1 cellular context compared by ENCODE assay signal in the genomic region with DNA sequence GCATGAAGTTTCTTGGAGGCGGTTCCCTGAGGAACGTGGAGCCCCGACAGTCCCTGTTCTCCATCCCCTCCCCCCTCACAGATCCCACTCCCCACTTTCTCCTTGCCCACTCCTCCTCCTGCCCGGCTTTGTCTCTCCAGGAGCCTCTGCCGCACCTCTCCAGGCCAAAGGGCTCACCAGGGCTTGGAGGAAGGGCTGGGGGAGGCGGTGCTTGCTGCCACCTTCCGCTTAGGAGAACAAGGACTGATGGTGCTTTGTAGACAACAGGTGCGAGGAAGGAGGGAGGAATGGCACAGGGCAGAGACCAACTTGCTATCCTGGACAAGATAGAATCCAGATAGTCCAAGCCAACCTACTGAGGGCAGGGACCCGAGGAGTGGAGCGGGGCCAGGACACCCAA.
TF ChIP-seq lines count a peak whose summit lies in the region.

No MANE protein-coding gene starts in this region.

TF ChIP-seq in GM23338, 12 proteins besides CTCF, POLR2A, EP300 and RAD21 (continued from another document):
- TF ChIP-seq, protein P1, sequence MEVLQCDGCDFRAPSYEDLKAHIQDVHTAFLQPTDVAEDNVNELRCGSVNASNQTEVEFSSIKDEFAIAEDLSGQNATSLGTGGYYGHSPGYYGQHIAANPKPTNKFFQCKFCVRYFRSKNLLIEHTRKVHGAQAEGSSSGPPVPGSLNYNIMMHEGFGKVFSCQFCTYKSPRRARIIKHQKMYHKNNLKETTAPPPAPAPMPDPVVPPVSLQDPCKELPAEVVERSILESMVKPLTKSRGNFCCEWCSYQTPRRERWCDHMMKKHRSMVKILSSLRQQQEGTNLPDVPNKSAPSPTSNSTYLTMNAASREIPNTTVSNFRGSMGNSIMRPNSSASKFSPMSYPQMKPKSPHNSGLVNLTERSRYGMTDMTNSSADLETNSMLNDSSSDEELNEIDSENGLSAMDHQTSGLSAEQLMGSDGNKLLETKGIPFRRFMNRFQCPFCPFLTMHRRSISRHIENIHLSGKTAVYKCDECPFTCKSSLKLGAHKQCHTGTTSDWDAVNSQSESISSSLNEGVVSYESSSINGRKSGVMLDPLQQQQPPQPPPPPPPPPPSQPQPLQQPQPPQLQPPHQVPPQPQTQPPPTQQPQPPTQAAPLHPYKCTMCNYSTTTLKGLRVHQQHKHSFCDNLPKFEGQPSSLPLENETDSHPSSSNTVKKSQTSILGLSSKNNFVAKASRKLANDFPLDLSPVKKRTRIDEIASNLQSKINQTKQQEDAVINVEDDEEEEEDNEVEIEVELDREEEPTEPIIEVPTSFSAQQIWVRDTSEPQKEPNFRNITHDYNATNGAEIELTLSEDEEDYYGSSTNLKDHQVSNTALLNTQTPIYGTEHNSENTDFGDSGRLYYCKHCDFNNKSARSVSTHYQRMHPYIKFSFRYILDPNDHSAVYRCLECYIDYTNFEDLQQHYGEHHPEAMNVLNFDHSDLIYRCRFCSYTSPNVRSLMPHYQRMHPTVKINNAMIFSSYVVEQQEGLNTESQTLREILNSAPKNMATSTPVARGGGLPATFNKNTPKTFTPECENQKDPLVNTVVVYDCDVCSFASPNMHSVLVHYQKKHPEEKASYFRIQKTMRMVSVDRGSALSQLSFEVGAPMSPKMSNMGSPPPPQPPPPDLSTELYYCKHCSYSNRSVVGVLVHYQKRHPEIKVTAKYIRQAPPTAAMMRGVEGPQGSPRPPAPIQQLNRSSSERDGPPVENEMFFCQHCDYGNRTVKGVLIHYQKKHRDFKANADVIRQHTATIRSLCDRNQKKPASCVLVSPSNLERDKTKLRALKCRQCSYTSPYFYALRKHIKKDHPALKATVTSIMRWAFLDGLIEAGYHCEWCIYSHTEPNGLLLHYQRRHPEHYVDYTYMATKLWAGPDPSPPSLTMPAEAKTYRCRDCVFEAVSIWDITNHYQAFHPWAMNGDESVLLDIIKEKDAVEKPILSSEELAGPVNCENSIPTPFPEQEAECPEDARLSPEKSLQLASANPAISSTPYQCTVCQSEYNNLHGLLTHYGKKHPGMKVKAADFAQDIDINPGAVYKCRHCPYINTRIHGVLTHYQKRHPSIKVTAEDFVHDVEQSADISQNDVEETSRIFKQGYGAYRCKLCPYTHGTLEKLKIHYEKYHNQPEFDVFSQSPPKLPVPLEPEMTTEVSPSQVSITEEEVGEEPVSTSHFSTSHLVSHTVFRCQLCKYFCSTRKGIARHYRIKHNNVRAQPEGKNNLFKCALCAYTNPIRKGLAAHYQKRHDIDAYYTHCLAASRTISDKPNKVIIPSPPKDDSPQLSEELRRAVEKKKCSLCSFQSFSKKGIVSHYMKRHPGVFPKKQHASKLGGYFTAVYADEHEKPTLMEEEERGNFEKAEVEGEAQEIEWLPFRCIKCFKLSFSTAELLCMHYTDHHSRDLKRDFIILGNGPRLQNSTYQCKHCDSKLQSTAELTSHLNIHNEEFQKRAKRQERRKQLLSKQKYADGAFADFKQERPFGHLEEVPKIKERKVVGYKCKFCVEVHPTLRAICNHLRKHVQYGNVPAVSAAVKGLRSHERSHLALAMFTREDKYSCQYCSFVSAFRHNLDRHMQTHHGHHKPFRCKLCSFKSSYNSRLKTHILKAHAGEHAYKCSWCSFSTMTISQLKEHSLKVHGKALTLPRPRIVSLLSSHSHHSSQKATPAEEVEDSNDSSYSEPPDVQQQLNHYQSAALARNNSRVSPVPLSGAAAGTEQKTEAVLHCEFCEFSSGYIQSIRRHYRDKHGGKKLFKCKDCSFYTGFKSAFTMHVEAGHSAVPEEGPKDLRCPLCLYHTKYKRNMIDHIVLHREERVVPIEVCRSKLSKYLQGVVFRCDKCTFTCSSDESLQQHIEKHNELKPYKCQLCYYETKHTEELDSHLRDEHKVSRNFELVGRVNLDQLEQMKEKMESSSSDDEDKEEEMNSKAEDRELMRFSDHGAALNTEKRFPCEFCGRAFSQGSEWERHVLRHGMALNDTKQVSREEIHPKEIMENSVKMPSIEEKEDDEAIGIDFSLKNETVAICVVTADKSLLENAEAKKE (CRISPR knock-in tag; IDR thresholded peaks at IDR 0.05): no peak
- TF ChIP-seq JUNB (IDR thresholded peaks at IDR 0.05; ENCODE audit: unreplicated experiment) (no peak), ZNF331 (CRISPR knock-in tag; IDR thresholded peaks at IDR 0.05; ENCODE audit: low read depth) (no peak), EZH2 (IDR thresholded peaks at IDR 0.05; ENCODE audit: low read depth, unreplicated experiment) (no peak), NANOG (IDR thresholded peaks at IDR 0.05; ENCODE audit: borderline replicate concordance) (no peak), POLR2AphosphoS5 (IDR thresholded peaks at IDR 0.05; ENCODE audit: low read depth) (no peak)
- TF ChIP-seq, protein P2, sequence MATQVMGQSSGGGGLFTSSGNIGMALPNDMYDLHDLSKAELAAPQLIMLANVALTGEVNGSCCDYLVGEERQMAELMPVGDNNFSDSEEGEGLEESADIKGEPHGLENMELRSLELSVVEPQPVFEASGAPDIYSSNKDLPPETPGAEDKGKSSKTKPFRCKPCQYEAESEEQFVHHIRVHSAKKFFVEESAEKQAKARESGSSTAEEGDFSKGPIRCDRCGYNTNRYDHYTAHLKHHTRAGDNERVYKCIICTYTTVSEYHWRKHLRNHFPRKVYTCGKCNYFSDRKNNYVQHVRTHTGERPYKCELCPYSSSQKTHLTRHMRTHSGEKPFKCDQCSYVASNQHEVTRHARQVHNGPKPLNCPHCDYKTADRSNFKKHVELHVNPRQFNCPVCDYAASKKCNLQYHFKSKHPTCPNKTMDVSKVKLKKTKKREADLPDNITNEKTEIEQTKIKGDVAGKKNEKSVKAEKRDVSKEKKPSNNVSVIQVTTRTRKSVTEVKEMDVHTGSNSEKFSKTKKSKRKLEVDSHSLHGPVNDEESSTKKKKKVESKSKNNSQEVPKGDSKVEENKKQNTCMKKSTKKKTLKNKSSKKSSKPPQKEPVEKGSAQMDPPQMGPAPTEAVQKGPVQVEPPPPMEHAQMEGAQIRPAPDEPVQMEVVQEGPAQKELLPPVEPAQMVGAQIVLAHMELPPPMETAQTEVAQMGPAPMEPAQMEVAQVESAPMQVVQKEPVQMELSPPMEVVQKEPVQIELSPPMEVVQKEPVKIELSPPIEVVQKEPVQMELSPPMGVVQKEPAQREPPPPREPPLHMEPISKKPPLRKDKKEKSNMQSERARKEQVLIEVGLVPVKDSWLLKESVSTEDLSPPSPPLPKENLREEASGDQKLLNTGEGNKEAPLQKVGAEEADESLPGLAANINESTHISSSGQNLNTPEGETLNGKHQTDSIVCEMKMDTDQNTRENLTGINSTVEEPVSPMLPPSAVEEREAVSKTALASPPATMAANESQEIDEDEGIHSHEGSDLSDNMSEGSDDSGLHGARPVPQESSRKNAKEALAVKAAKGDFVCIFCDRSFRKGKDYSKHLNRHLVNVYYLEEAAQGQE (IDR thresholded peaks at IDR 0.05; ENCODE audit: unreplicated experiment): no peak
- TF ChIP-seq, protein P3, sequence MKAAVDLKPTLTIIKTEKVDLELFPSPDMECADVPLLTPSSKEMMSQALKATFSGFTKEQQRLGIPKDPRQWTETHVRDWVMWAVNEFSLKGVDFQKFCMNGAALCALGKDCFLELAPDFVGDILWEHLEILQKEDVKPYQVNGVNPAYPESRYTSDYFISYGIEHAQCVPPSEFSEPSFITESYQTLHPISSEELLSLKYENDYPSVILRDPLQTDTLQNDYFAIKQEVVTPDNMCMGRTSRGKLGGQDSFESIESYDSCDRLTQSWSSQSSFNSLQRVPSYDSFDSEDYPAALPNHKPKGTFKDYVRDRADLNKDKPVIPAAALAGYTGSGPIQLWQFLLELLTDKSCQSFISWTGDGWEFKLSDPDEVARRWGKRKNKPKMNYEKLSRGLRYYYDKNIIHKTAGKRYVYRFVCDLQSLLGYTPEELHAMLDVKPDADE (IDR thresholded peaks at IDR 0.05): no peak
